Comparison of ENCODE assay signal across 8 cellular contexts in the genomic region with DNA sequence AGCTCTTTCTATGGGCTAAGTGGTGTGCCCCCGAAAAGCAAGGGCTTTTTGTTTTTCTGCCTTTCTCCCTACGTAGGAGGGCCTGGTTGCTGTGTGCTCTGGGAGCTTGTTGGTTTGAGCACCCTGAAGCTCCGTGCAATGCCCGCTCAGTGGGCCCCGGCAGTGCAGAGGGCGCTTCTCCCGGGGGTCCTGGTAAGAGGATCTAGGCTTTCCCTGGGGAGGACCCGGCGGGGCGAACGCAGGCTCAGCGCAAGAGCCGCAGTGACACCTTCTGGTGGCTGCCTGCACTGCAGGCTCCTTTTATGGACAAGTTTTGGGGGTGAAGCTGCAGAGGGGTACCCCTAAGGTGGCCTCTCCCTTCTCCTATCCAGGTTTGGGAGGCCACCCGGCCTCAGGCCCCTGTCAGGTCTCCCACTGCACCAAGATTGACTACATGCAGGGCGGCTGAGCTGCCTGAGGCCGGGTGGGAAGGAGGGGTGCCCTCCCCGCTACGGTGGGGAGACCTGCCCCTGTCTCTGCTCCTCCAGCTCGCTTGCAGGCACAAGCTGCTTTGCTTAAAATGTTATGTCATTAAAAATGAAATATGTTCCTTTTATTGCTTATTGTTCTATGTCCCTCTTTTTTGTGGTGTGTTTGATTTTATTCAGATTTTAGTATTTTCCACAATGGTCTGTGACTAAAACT.
A peak's percentile ranks its signal among the peaks of the same experiment; 100 is the strongest.
DNase-seq lines count a peak whose midpoint lies in the region; ATAC-seq and TF ChIP-seq lines count a peak whose summit lies in the region.

No MANE protein-coding gene starts in this region.

- H3K4me3 Mint-ChIP-seq in MCF 10A (ENCODE audit: unreplicated experiment) = no peak overlapping the region

- no peak overlapping the region for H3K4me3 ChIP-seq in breast epithelium
- no peak overlapping the region for H3K4me3 ChIP-seq in iPS DF 6.9 (ENCODE audit: low read length)
- no peak overlapping the region for H3K4me3 ChIP-seq in tibial nerve

- H3K4me1 ChIP-seq in breast epithelium (no peaks in the 10 kb centered on the region), iPS DF 6.9 (ENCODE audit: control insufficient read depth, insufficient read depth, low read length) (no peaks in the 10 kb centered on the region), tibial nerve (no peaks in the 10 kb centered on the region)

- H3K36me3 ChIP-seq in breast epithelium (no peaks in the 10 kb centered on the region), iPS DF 6.9 (ENCODE audit: control insufficient read depth, insufficient read depth, low read length) (no peaks in the 10 kb centered on the region), tibial nerve (no peaks in the 10 kb centered on the region)

- peaks cover 27% of the 10 kb centered on the region for H3K9me3 Mint-ChIP-seq in MCF 10A (ENCODE audit: unreplicated experiment)

- no peak overlapping the region for H3K27ac ChIP-seq in breast epithelium
- H3K27ac ChIP-seq in RWPE1 = no peak overlapping the region
- H3K27ac ChIP-seq in iPS DF 6.9 (ENCODE audit: low read length) = no peak overlapping the region
- no peak overlapping the region for H3K27ac ChIP-seq in tibial nerve

- POLR2A ChIA-PET in MCF 10A (lab: Yijun Ruan, JAX) (no interaction called here), RWPE1 (lab: Yijun Ruan, JAX; ENCODE audit: low non-redundant PET) (no interaction called here)

- no peak for ATAC-seq in GM18873 (IDR thresholded peaks at IDR 0.05; ENCODE audit: low FRiP score, unreplicated experiment)

- intact Hi-C loops in breast epithelium (cut with DNase I; ENCODE audit: low total_unique reads) (no loop called here), MCF 10A (cut with micrococcal nuclease) (no loop called here)

- no TSS peak for BruUV-seq in MCF 10A (replicated peaks; lab: Mats Ljungman, UMichigan)

- CTCF ChIA-PET in MCF 10A (lab: Yijun Ruan, JAX) (no interaction called here), RWPE1 (lab: Yijun Ruan, JAX) (interaction anchor here (0.6 kb wide), 3 partner anchors 257 to 1132 kb away, joined by 3 to 4 read pairs (median 3); no protein-coding TSS in a partner anchor)

- TF ChIP-seq CTCF in breast epithelium (IDR thresholded peaks at IDR 0.05) (peak; percentile 17 to 45 (median 39)), MCF 10A (IDR thresholded peaks at IDR 0.05; ENCODE audit: unreplicated experiment) (no peak), RWPE1 (conservative IDR thresholded peaks at IDR 0.05; ENCODE audit: low read depth) (peak; percentile 22; the same call in 1 of the 2 replicates), tibial nerve (IDR thresholded peaks at IDR 0.05) (peak in 4 of 5 experiments; percentile 33 to 56 (median 41))

- H3K27me3 ChIP-seq in breast epithelium = no peaks in the 10 kb centered on the region
- no peaks in the 10 kb centered on the region for H3K27me3 ChIP-seq in iPS DF 6.9 (ENCODE audit: control insufficient read depth, insufficient read depth, low read length)
- no peaks in the 10 kb centered on the region for H3K27me3 ChIP-seq in tibial nerve

- no CpG with 5 or more reads among the region's 19 CpGs for WGBS in iPS DF 6.9 (ENCODE audit: insufficient coverage, insufficient read length)
- WGBS in tibial nerve, 2 donors = 28 to 30% methylated on average over 19 of the region's 19 CpGs

- no peaks in the 10 kb centered on the region for H3K4me1 Mint-ChIP-seq in MCF 10A (ENCODE audit: insufficient read depth, unreplicated experiment)

- H3K27me3 Mint-ChIP-seq in MCF 10A (ENCODE audit: insufficient read depth, unreplicated experiment) = no peaks in the 10 kb centered on the region

- H3K27ac Mint-ChIP-seq in MCF 10A (ENCODE audit: low read depth, unreplicated experiment) = no peak overlapping the region

- no peak for TF ChIP-seq EP300 in tibial nerve (IDR thresholded peaks at IDR 0.05)

- DNase-seq in breast epithelium (ENCODE audit: low spot score in 2 of 2) = no peak
- no peak for DNase-seq in MCF 10A (ENCODE audit: unreplicated experiment)
- DNase-seq in RWPE1 (ENCODE audit: low spot score) = no peak
- peak; percentile 27 for DNase-seq in iPS DF 6.9 (ENCODE audit: low read depth, low spot score)
- DNase-seq in tibial nerve (ENCODE audit: low spot score in 2 of 2) = no peak
- DNase-seq in AG08396 (ENCODE audit: low spot score) = no peak
- no peak for DNase-seq in NCI-H2171 (lab: John Stamatoyannopoulos, UW)

- peaks cover 5% of the 10 kb centered on the region for H3K36me3 Mint-ChIP-seq in MCF 10A (ENCODE audit: insufficient read depth, unreplicated experiment)

- H3K9me3 ChIP-seq in breast epithelium (no peaks in the 10 kb centered on the region), iPS DF 6.9 (ENCODE audit: control insufficient read depth, insufficient read depth, low read length) (peaks cover under 1% of the 10 kb centered on the region; the same call in 1 of the 2 replicates), tibial nerve (peaks cover 0 to 5% (median 0%) of the 10 kb centered on the region in 4 donors)

- TF ChIP-seq POLR2A in breast epithelium (IDR thresholded peaks at IDR 0.05) (no peak), tibial nerve (IDR thresholded peaks at IDR 0.05) (no peak)
